ENCODE assay signal across 30 cellular contexts in genomic region chr15:67267440-67267839, GRCh38.
"Had no signal": no experiment of that assay in that cellular context is flagged by ENCODE, and none has a peak within 500 bp of the region (broad histone marks: within the 10 kb centered on the region; RNA-seq: fewer than 3 reads in every experiment).

No MANE protein-coding gene starts in this region.

- H3K9me3 Mint-ChIP-seq: activated CD4-positive, alpha-beta memory T cell treated with anti-CD3 and anti-CD28 coated beads for 36 hours; activated naive CD4-positive, alpha-beta T cell treated with anti-CD3 and anti-CD28 coated beads, Interleukin-2, amount 10 ng/mL, durations not matched to agents 7 days and 5 days; activated naive CD8-positive, alpha-beta T cell treated with anti-CD3 and anti-CD28 coated beads, Interleukin-2, amount 50 U/mL, for 24 hours; T-helper 2 cell treated with Interferon-gamma antibody and Interleukin-4, amounts not matched to agents 5 μg/mL and 100 μg/mL, for 36 hours had no signal

- H2AFZ ChIP-seq: PC-9 had no signal

- DNase-seq: activated B cell treated with CpG ODN at 0.5 μM for 24 hours; activated CD4-positive, alpha-beta memory T cell treated with anti-CD3 and anti-CD28 coated beads for 36 hours; activated CD4-positive, alpha-beta T cell treated with anti-CD3 and anti-CD28 coated beads for 4 hours; activated CD4-positive, alpha-beta T cell treated with anti-CD3 and anti-CD28 coated beads, Interleukin-2, amount 50 U/mL, for 1 hour; activated CD4-positive, CD25-positive, alpha-beta regulatory T cell treated with anti-CD3 and anti-CD28 coated beads, Interleukin-2, amount 50 U/mL, for 72 hours; activated CD8-positive, alpha-beta memory T cell treated with anti-CD3 and anti-CD28 coated beads, Interleukin-2, amount 50 U/mL, for 4 hours; activated effector memory CD4-positive, alpha-beta T cell treated with Interleukin-2 at 50 U/mL for 16 hours; activated naive CD4-positive, alpha-beta T cell treated with anti-CD3 and anti-CD28 coated beads, Interleukin-2, amount 10 ng/mL, durations not matched to agents 7 days and 5 days; activated naive CD8-positive, alpha-beta T cell treated with anti-CD3 and anti-CD28 coated beads, Interleukin-2, amount 50 U/mL, for 24 hours; activated T-cell treated with anti-CD3 and anti-CD28 coated beads for 4 hours; activated T-cell treated with anti-CD3 and anti-CD28 coated beads, Interleukin-2, amount 50 U/mL, for 4 hours; anterior cingulate cortex; caudate nucleus; NCI-H1092 treated with DMSO at 0.1 percent for 48 hours; NCI-H1417; NCI-H146; NCI-H187; NCI-H2029 treated with DMSO at 0.1 percent for 48 hours; NCI-H2171; NCI-H510A; NCI-H526; NCI-H748 treated with DMSO at 0.1 percent for 48 hours; NK-92 treated with Interleukin-12 subunit alpha and Interleukin-12 subunit beta, amount 100 ng/mL, for 24 hours; PC-9; Right ventricle myocardium superior had no signal

- H3K27ac ChIP-seq: PC-9 had no signal

- ATAC-seq: activated naive CD8-positive, alpha-beta T cell treated with anti-CD3 and anti-CD28 coated beads, Interleukin-2, amount 50 U/mL, for 24 hours; activated T-cell treated with anti-CD3 and anti-CD28 coated beads, Interleukin-2, amount 50 U/mL, for 4 hours; K562 had no signal

- H3K36me3 Mint-ChIP-seq: activated CD4-positive, alpha-beta memory T cell treated with anti-CD3 and anti-CD28 coated beads for 36 hours; activated naive CD4-positive, alpha-beta T cell treated with anti-CD3 and anti-CD28 coated beads, Interleukin-2, amount 10 ng/mL, durations not matched to agents 7 days and 5 days had no signal

- H3K4me2 ChIP-seq: PC-9 had no signal

- H3K4me1 Mint-ChIP-seq: activated B cell treated with CpG ODN at 0.5 μM for 24 hours; activated naive CD4-positive, alpha-beta T cell treated with anti-CD3 and anti-CD28 coated beads, Interleukin-2, amount 10 ng/mL, durations not matched to agents 7 days and 5 days; activated naive CD8-positive, alpha-beta T cell treated with anti-CD3 and anti-CD28 coated beads, Interleukin-2, amount 50 U/mL, for 24 hours; brain had no signal

- H3K4me3 Mint-ChIP-seq: activated B cell treated with CpG ODN at 0.5 μM for 24 hours; activated CD4-positive, alpha-beta memory T cell treated with anti-CD3 and anti-CD28 coated beads for 36 hours; activated naive CD4-positive, alpha-beta T cell treated with anti-CD3 and anti-CD28 coated beads, Interleukin-2, amount 10 ng/mL, durations not matched to agents 7 days and 5 days; activated naive CD8-positive, alpha-beta T cell; activated naive CD8-positive, alpha-beta T cell treated with anti-CD3 and anti-CD28 coated beads, Interleukin-2, amount 50 U/mL, for 24 hours; activated T-cell treated with anti-CD3 and anti-CD28 coated beads, Interleukin-2, amount 50 U/mL, for 4 hours; brain; T-helper 1 cell treated with Interleukin-12 subunit alpha and Interleukin-12 subunit beta and Interleukin-4 antibody, amounts not matched to agents 30 μg/mL and 1 μg/mL, for 36 hours; T-helper 2 cell treated with Interferon-gamma antibody and Interleukin-4, amounts not matched to agents 5 μg/mL and 100 μg/mL, for 36 hours had no signal

- H3K27ac Mint-ChIP-seq: activated B cell treated with CpG ODN at 0.5 μM for 24 hours; activated CD4-positive, alpha-beta memory T cell treated with anti-CD3 and anti-CD28 coated beads for 36 hours; activated naive CD4-positive, alpha-beta T cell treated with anti-CD3 and anti-CD28 coated beads, Interleukin-2, amount 10 ng/mL, durations not matched to agents 7 days and 5 days; activated naive CD8-positive, alpha-beta T cell; activated naive CD8-positive, alpha-beta T cell treated with anti-CD3 and anti-CD28 coated beads, Interleukin-2, amount 50 U/mL, for 24 hours; brain; T-helper 1 cell treated with Interleukin-12 subunit alpha and Interleukin-12 subunit beta and Interleukin-4 antibody, amounts not matched to agents 30 μg/mL and 1 μg/mL, for 36 hours; T-helper 2 cell treated with Interferon-gamma antibody and Interleukin-4, amounts not matched to agents 5 μg/mL and 100 μg/mL, for 36 hours had no signal
